In the genomic region with DNA sequence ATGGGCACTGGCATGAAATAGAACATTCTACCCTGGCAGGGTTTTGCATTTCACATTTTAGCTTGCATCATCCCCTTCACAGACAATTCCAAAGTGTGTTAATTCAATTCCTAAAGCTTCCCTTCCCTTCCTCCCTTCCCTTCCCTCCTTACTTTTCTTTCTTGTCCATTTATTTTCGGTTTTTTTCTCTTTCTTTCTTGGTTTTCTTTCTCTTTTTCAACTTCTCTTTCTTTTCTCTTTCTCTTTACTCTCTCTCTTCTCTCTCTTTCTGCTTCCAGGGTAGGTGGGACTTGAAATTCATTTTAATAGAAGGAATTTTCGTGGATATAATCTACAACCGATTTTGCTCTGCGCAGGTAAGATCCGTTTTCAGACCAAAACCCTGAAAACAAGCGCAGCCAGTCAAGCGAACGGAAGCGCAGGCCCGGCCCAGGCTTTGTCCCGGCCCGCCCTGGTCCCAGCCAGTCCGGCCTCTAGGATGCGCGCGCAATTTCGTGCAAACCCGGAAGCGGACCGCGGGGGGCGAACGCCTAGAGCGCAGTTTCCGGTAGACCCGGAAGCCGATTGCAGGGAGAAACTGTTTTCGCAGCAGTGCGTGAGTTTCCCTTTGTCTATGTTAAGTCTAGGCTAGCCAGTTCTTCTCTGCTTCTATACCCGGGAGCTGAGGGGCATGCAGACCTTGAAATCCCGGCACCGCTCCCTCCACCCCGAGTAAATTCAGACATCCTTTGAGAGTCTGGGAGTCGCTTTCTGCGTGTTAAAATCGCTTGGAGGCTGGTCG, we compare ENCODE assay signal across 2 cellular contexts.
TF ChIP-seq lines count a peak whose summit lies in the region.

Gene ZNF528 (plus strand): TSS at position 540 of the 781 bp plus-strand sequence. CDS start 4,165 bp downstream, outside the sequence.

TF ChIP-seq in A549, 52 proteins besides CTCF, POLR2A, EP300 and RAD21:
- TF ChIP-seq FOSL2 (IDR thresholded peaks at IDR 0.05) (no peak), FOSL2 (CRISPR knock-in tag; IDR thresholded peaks at IDR 0.05) (no peak), ZSCAN20 (CRISPR knock-in tag; IDR thresholded peaks at IDR 0.05) (no peak), BHLHE40 (IDR thresholded peaks at IDR 0.05; ENCODE audit: low read depth, low read length) (no peak), HES2 (IDR thresholded peaks at IDR 0.05) (no peak), ESRRA (IDR thresholded peaks at IDR 0.05; ENCODE audit: borderline replicate concordance, low read length) (no peak), SMC3 (IDR thresholded peaks at IDR 0.05) (no peak), RCOR1 (IDR thresholded peaks at IDR 0.05; ENCODE audit: low read depth, low read length) (no peak), GATA3 (IDR thresholded peaks at IDR 0.05; ENCODE audit: borderline replicate concordance) (no peak), CHD4 (IDR thresholded peaks at IDR 0.05; ENCODE audit: borderline replicate concordance) (no peak), KDM5A (IDR thresholded peaks at IDR 0.05) (no peak), CBX8 (IDR thresholded peaks at IDR 0.05) (no peak), CHD2 (IDR thresholded peaks at IDR 0.05; ENCODE audit: low read length, partially characterized antibody) (no peak), BCL3 (IDR thresholded peaks at IDR 0.05) (no peak), HOXB5 (CRISPR knock-in tag; IDR thresholded peaks at IDR 0.05) (no peak), ZC3H11A (IDR thresholded peaks at IDR 0.05) (no peak), HOXA7 (CRISPR knock-in tag; IDR thresholded peaks at IDR 0.05) (no peak), CBX2 (IDR thresholded peaks at IDR 0.05; ENCODE audit: borderline replicate concordance, low read depth) (no peak)
- TF ChIP-seq, protein P1, sequence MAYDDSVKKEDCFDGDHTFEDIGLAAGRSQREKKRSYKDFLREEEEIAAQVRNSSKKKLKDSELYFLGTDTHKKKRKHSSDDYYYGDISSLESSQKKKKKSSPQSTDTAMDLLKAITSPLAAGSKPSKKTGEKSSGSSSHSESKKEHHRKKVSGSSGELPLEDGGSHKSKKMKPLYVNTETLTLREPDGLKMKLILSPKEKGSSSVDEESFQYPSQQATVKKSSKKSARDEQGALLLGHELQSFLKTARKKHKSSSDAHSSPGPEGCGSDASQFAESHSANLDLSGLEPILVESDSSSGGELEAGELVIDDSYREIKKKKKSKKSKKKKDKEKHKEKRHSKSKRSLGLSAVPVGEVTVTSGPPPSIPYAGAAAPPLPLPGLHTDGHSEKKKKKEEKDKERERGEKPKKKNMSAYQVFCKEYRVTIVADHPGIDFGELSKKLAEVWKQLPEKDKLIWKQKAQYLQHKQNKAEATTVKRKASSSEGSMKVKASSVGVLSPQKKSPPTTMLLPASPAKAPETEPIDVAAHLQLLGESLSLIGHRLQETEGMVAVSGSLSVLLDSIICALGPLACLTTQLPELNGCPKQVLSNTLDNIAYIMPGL (CRISPR knock-in tag; IDR thresholded peaks at IDR 0.05; ENCODE audit: borderline replicate concordance): no peak
- TF ChIP-seq, protein P2, sequence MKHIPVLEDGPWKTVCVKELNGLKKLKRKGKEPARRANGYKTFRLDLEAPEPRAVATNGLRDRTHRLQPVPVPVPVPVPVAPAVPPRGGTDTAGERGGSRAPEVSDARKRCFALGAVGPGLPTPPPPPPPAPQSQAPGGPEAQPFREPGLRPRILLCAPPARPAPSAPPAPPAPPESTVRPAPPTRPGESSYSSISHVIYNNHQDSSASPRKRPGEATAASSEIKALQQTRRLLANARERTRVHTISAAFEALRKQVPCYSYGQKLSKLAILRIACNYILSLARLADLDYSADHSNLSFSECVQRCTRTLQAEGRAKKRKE (CRISPR knock-in tag; IDR thresholded peaks at IDR 0.05; ENCODE audit: low read depth): no peak

TF ChIP-seq in IMR-90, 13 proteins besides CTCF, POLR2A, EP300 and RAD21 (continued from another document):
- no peak for TF ChIP-seq RCOR1 (IDR thresholded peaks at IDR 0.05; ENCODE audit: insufficient replicate concordance, low read length)
- peak; percentile 91 for TF ChIP-seq MAZ (IDR thresholded peaks at IDR 0.05; ENCODE audit: borderline replicate concordance, low read depth, low read length)
